ENCODE assay signal across 28 cellular contexts in the genomic region with DNA sequence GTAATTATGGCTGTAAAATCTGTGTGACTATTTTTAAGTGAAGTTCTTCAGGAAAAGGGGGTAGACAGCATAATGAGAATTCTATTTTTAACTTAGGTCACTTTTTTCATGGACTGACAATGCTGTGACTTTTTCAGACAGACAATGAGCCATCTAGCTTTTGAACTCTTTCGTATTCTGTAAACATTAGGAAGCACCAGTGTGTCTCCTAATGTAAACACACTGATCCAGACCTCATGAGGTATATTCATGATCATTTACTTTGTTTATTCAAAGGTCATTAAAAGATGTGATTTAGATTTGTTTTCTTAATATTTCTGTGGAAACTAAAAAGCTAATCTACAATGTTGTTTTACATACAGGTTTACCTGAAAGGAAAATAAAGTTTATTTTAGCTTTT.
DNase-seq lines count a peak whose midpoint lies in the region; ATAC-seq, FAIRE-seq and TF ChIP-seq lines count a peak whose summit lies in the region.
"Had no signal": no experiment of that assay in that cellular context is flagged by ENCODE, and none has a peak within 500 bp of the region (broad histone marks: within the 10 kb centered on the region; RNA-seq: fewer than 3 reads in every experiment).

No MANE protein-coding gene starts in this region.

- TF ChIP-seq EP300 in HepG2 (IDR thresholded peaks at IDR 0.05; ENCODE audit: low read depth in 2 of 2, low read length in 2 of 2) (peak in 1 of 2 experiments; percentile 93; a peak in 2 of 4 replicates), HepG2 (CRISPR knock-in tag; IDR thresholded peaks at IDR 0.05; ENCODE audit: borderline replicate concordance) (no peak)

- no peaks in the 10 kb centered on the region for H3K27me3 ChIP-seq in HepG2 (ENCODE audit: control insufficient read depth in 1 of 2, insufficient read depth in 2 of 2, low read length in 2 of 2)
- H3K27me3 ChIP-seq: BLaER1, neural progenitor cell, pancreas, testis had no signal

- no TSS peak for BruUV-seq in HepG2 (replicated peaks; lab: Mats Ljungman, UMichigan)

- intact Hi-C loops in HepG2 (cut with micrococcal nuclease; ENCODE audit: unreplicated experiment): no loop called here

- DNase-seq in NCI-H510A treated with DMSO at 0.1 percent for 48 hours (lab: John Stamatoyannopoulos, UW): peak; percentile 17
- DNase-seq in NCI-H510A (lab: John Stamatoyannopoulos, UW): no peak
- DNase-seq in NCI-H748 (lab: John Stamatoyannopoulos, UW; ENCODE audit: unreplicated experiment): peak; percentile 78
- DNase-seq in HepG2 (ENCODE audit: low spot score): peak; percentile 88
- DNase-seq in SIG-M5 treated with dmso at 0.1 percent for 504 hours (lab: John Stamatoyannopoulos, UW; ENCODE audit: unreplicated experiment): no peak
- DNase-seq: activated CD8-positive, alpha-beta memory T cell treated with anti-CD3 and anti-CD28 coated beads, Interleukin-2, amount 10 ng/mL, durations not matched to agents 7 days and 5 days; activated gamma-delta T cell; activated naive CD8-positive, alpha-beta T cell treated with anti-CD3 and anti-CD28 coated beads for 36 hours; activated T-cell treated with anti-CD3 and anti-CD28 coated beads, Interleukin-2, amount 50 U/mL, for 4 hours; anterior cingulate cortex; effector CD8-positive, alpha-beta T cell; H9; hippocampal formation; left colon; NCI-H187; OCI-M1; pancreas; SK-N-SH; small intestine; stimulated activated CD4-positive, alpha-beta T cell treated with anti-CD3 and anti-CD28 coated beads, Interleukin-2, amount 100 ng/mL, for 24 hours; stimulated activated naive CD8-positive, alpha-beta T cell treated with anti-CD3 and anti-CD28 coated beads, Interleukin-15, Interleukin-2, amounts not matched to agents 100 U/mL and 50 U/mL, for 24 hours; testis had no signal

- no peak overlapping the region for H3K9ac ChIP-seq in HepG2 (ENCODE audit: insufficient read depth, low read depth, low read length)
- H3K9ac ChIP-seq: BLaER1, neural progenitor cell, SK-N-SH had no signal

- no peak overlapping the region for H2AFZ ChIP-seq in HepG2 (ENCODE audit: low read length)
- H2AFZ ChIP-seq: neural progenitor cell had no signal

- no peak for TF ChIP-seq RAD21 in HepG2 (CRISPR knock-in tag; IDR thresholded peaks at IDR 0.05)

- H3K4me3 ChIP-seq in HepG2 (replicated peaks in 1 of 3; ENCODE audit: insufficient read depth in 1 of 3, low read depth in 2 of 3, low read length in 3 of 3): no peak overlapping the region
- H3K4me3 ChIP-seq: BLaER1, neural progenitor cell, pancreas, testis had no signal

- peak; percentile 62 for FAIRE-seq in HepG2 (lab: Jason Lieb, UNC)
- FAIRE-seq: bronchial epithelial cell, GM12892, pancreas, small intestine had no signal

- peaks cover 10% of the 10 kb centered on the region; the same call in 1 of the 2 replicates for H3K9me3 ChIP-seq in HepG2 (ENCODE audit: low read length)
- H3K9me3 ChIP-seq: BLaER1, pancreas, SK-N-SH, testis had no signal

- H3K4me1 ChIP-seq in HepG2 (ENCODE audit: insufficient read depth, low read length): peaks cover 65% of the 10 kb centered on the region
- H3K4me1 ChIP-seq: BLaER1, testis had no signal

- 0% methylated on average over 1 of the region's 1 CpG for WGBS in HepG2 (ENCODE audit: low lambda C conversion rate)

- H3K4me2 ChIP-seq in HepG2 (ENCODE audit: low read depth, low read length): peak overlapping the region; percentile 36
- H3K4me2 ChIP-seq: BLaER1, neural progenitor cell, SK-N-SH had no signal

- POLR2A ChIA-PET in HepG2 (lab: Yijun Ruan, JAX): interaction anchor here (1.9 kb wide), 1 partner anchor 472 kb away, joined by 6 read pairs; the partner anchor contains the start of gene ARRDC3

- TF ChIP-seq CTCF in HepG2 (CRISPR knock-in tag; IDR thresholded peaks at IDR 0.05): no peak

- no peaks in the 10 kb centered on the region for H4K20me1 ChIP-seq in HepG2 (ENCODE audit: insufficient read depth, low read length)
- H4K20me1 ChIP-seq: BLaER1 had no signal

- H3K79me2 ChIP-seq in HepG2 (ENCODE audit: insufficient read depth, low read length): no peaks in the 10 kb centered on the region

- CTCF ChIA-PET in HepG2 (lab: Yijun Ruan, JAX; ENCODE audit: low intra/inter-chr PET ratio, low total read pairs): no interaction called here

- no peaks in the 10 kb centered on the region for H3K36me3 ChIP-seq in HepG2 (replicated peaks in 1 of 2; ENCODE audit: control insufficient read depth in 1 of 2, insufficient read depth in 2 of 2, low read length in 2 of 2)
- H3K36me3 ChIP-seq: BLaER1, pancreas had no signal

- in situ Hi-C loops in HepG2 (cut with HindIII; ENCODE audit: extremely low pct_ligation_motif_present, low pct_unique_long_range_greater_than_20kb): no loop called here

- peak; percentile 91 for ATAC-seq in HepG2
- no peak for ATAC-seq in HG02763 (IDR thresholded peaks at IDR 0.05; ENCODE audit: unreplicated experiment)
- no peak for ATAC-seq in HG02870 (IDR thresholded peaks at IDR 0.05; ENCODE audit: unreplicated experiment)
- ATAC-seq: activated CD8-positive, alpha-beta memory T cell treated with anti-CD3 and anti-CD28 coated beads, Interleukin-2, amount 10 ng/mL, durations not matched to agents 7 days and 5 days; activated T-cell treated with anti-CD3 and anti-CD28 coated beads, Interleukin-2, amount 50 U/mL, for 4 hours; left colon; pancreas; stimulated activated naive CD8-positive, alpha-beta T cell treated with anti-CD3 and anti-CD28 coated beads, Interleukin-15, Interleukin-2, amounts not matched to agents 100 U/mL and 50 U/mL, for 24 hours had no signal

- TF ChIP-seq POLR2A in HepG2 (IDR thresholded peaks at IDR 0.05; ENCODE audit: insufficient read depth in 1 of 2, low read depth in 2 of 2, low read length in 2 of 2): no peak

- H3K27ac ChIP-seq in HepG2 (ENCODE audit: extremely low read length, insufficient read depth, low read length): peak overlapping the region; percentile 51
- H3K27ac ChIP-seq: BLaER1, neural progenitor cell, pancreas, testis had no signal

TF ChIP-seq in HepG2, 621 proteins besides CTCF, POLR2A, EP300 and RAD21 (continues in another document):
- TF ChIP-seq KDM6A (CRISPR knock-in tag; IDR thresholded peaks at IDR 0.05; ENCODE audit: low read depth) (0 out of 2 replicates have a peak, but pooled peaks have one; percentile 53), KMT2B (CRISPR knock-in tag; IDR thresholded peaks at IDR 0.05) (0 out of 2 replicates have a peak, but pooled peaks have one; percentile 29), BRCA1 (CRISPR knock-in tag; IDR thresholded peaks at IDR 0.05) (no peak), GFI1 (CRISPR knock-in tag; IDR thresholded peaks at IDR 0.05; ENCODE audit: borderline replicate concordance) (peak; percentile 67; the same call in 1 of the 2 replicates), RFXANK (CRISPR knock-in tag; IDR thresholded peaks at IDR 0.05) (0 out of 2 replicates have a peak, but pooled peaks have one; percentile 24), ZNF614 (CRISPR knock-in tag; IDR thresholded peaks at IDR 0.05; ENCODE audit: borderline replicate concordance) (peak; percentile 61; the same call in 1 of the 2 replicates), HOXD1 (CRISPR knock-in tag; IDR thresholded peaks at IDR 0.05) (peak; percentile 37; the same call in 1 of the 2 replicates), SOX6 (IDR thresholded peaks at IDR 0.05) (no peak), SOX6 (CRISPR knock-in tag; IDR thresholded peaks at IDR 0.05) (peak; percentile 98), HNF4G (IDR thresholded peaks at IDR 0.05; ENCODE audit: borderline replicate concordance, low read depth, low read length) (peak; percentile 16; the same call in 1 of the 2 replicates), HNF4G (CRISPR knock-in tag; IDR thresholded peaks at IDR 0.05; ENCODE audit: borderline replicate concordance, low read depth) (no peak), HMG20B (CRISPR knock-in tag; conservative IDR thresholded peaks at IDR 0.05) (peak; percentile 36; the same call in 1 of the 2 replicates), SMAD3 (CRISPR knock-in tag; IDR thresholded peaks at IDR 0.05) (peak; percentile 79), NCOR1 (IDR thresholded peaks at IDR 0.05; ENCODE audit: borderline replicate concordance, low read length) (peak; percentile 42; the same call in 1 of the 2 replicates), FOXA3 (CRISPR knock-in tag; IDR thresholded peaks at IDR 0.05) (peak; percentile 98), HDAC2 (CRISPR knock-in tag; IDR thresholded peaks at IDR 0.05) (peak; percentile 85)
- TF ChIP-seq, protein P1, sequence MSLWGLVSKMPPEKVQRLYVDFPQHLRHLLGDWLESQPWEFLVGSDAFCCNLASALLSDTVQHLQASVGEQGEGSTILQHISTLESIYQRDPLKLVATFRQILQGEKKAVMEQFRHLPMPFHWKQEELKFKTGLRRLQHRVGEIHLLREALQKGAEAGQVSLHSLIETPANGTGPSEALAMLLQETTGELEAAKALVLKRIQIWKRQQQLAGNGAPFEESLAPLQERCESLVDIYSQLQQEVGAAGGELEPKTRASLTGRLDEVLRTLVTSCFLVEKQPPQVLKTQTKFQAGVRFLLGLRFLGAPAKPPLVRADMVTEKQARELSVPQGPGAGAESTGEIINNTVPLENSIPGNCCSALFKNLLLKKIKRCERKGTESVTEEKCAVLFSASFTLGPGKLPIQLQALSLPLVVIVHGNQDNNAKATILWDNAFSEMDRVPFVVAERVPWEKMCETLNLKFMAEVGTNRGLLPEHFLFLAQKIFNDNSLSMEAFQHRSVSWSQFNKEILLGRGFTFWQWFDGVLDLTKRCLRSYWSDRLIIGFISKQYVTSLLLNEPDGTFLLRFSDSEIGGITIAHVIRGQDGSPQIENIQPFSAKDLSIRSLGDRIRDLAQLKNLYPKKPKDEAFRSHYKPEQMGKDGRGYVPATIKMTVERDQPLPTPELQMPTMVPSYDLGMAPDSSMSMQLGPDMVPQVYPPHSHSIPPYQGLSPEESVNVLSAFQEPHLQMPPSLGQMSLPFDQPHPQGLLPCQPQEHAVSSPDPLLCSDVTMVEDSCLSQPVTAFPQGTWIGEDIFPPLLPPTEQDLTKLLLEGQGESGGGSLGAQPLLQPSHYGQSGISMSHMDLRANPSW (CRISPR knock-in tag; IDR thresholded peaks at IDR 0.05; ENCODE audit: borderline replicate concordance): no peak
- TF ChIP-seq, protein P2, sequence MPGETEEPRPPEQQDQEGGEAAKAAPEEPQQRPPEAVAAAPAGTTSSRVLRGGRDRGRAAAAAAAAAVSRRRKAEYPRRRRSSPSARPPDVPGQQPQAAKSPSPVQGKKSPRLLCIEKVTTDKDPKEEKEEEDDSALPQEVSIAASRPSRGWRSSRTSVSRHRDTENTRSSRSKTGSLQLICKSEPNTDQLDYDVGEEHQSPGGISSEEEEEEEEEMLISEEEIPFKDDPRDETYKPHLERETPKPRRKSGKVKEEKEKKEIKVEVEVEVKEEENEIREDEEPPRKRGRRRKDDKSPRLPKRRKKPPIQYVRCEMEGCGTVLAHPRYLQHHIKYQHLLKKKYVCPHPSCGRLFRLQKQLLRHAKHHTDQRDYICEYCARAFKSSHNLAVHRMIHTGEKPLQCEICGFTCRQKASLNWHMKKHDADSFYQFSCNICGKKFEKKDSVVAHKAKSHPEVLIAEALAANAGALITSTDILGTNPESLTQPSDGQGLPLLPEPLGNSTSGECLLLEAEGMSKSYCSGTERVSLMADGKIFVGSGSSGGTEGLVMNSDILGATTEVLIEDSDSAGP (CRISPR knock-in tag; IDR thresholded peaks at IDR 0.05; ENCODE audit: borderline replicate concordance): no peak

Comparison
In these comparisons a context has a peak if more than half of its experiments do, and no peak if none do; other contexts are left out.
1. DNase-seq: peak in NCI-H510A treated with DMSO at 0.1 percent for 48 hours (single experiment), NCI-H748 (single experiment) and HepG2 (single experiment); none in NCI-H510A (single experiment) and SIG-M5 treated with dmso at 0.1 percent for 504 hours (single experiment).